In the genomic region with DNA sequence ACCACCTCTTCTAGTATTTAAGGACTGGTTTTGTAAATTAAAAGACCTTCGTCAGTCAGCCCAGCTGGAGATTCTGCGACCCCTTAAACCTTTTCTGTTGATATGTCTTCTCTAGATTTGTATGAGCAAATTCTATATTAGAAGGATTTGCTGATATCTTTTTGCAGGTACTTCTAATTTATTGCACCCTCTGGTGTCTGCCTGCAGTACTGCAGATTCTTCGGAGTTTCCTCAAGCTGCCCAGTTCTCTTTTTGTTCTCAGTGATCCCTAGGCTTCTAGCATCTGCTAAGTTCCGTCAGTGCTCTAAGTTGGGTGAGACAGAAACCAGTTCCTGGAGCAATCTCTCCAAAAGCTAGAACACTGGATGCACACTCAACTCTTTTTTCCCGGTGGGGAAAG, we compare ENCODE assay signal across 8 cellular contexts.
DNase-seq lines count a peak whose midpoint lies in the region; ATAC-seq and TF ChIP-seq lines count a peak whose summit lies in the region.

No MANE protein-coding gene starts in this region.

- H3K4me3 Mint-ChIP-seq in CD14-positive monocyte = no peak overlapping the region

- H3K27me3 Mint-ChIP-seq in CD14-positive monocyte (ENCODE audit: low read depth in 3 of 3) = peaks cover 0 to 6% (median 0%) of the 10 kb centered on the region in 3 donors

- peaks cover 0 to 5% (median 0%) of the 10 kb centered on the region in 7 donors for H3K9me3 Mint-ChIP-seq in CD14-positive monocyte

- H3K36me3 Mint-ChIP-seq in CD14-positive monocyte = no peaks in the 10 kb centered on the region

- H3K27me3 ChIP-seq in MG63 = no peaks in the 10 kb centered on the region

- intact Hi-C loops in CD14-positive monocyte (cut with micrococcal nuclease) (loop anchor here (5.0 kb wide), 1 partner anchor 299 kb away; no protein-coding TSS in a partner anchor), head of caudate nucleus (cut with DNase I) (loop anchor here (2.0 kb wide), 1 partner anchor 278 kb away; no protein-coding TSS in a partner anchor)

- H3K4me1 Mint-ChIP-seq in CD14-positive monocyte = no peaks in the 10 kb centered on the region

- no peak overlapping the region for H3K4me3 ChIP-seq in MG63

- DNase-seq in CD14-positive monocyte (ENCODE audit: low spot score) (no peak), NOMO-1 treated with dmso at 0.1 percent for 144 hours (lab: John Stamatoyannopoulos, UW; ENCODE audit: unreplicated experiment) (peak; percentile 35), head of caudate nucleus (peak in 38 of 42 donors; percentile 18 to 88 (median 64)), retina (peak; percentile 3), MG63 (no peak)
- peak; percentile 47 to 53 for DNase-seq in activated T-cell treated with anti-CD3 and anti-CD28 coated beads, Interleukin-2, amount 50 U/mL, for 48 hours

- H3K27ac Mint-ChIP-seq in CD14-positive monocyte = peak overlapping the region in 1 of 7 donors; percentile 10

- H3K9me3 ChIP-seq in MG63 = no peaks in the 10 kb centered on the region

- TF ChIP-seq CTCF in CD14-positive monocyte (IDR thresholded peaks at IDR 0.05) = peak; percentile 89

- no peaks in the 10 kb centered on the region for H3K36me3 ChIP-seq in MG63

- peak; percentile 77 for ATAC-seq in GM18519 (IDR thresholded peaks at IDR 0.05; ENCODE audit: low FRiP score, unreplicated experiment)
- peak; percentile 61 for ATAC-seq in HG03108 (IDR thresholded peaks at IDR 0.05; ENCODE audit: unreplicated experiment)

Comparison
In these comparisons a context has a peak if more than half of its experiments do, and no peak if none do; other contexts are left out.
1. DNase-seq: peak in NOMO-1 treated with dmso at 0.1 percent for 144 hours (single experiment), activated T-cell treated with anti-CD3 and anti-CD28 coated beads, Interleukin-2, amount 50 U/mL, for 48 hours (2 of 2), head of caudate nucleus (38 of 42) and retina (single experiment); none in CD14-positive monocyte (single experiment) and MG63 (single experiment).